ENCODE assay signal across 13 cellular contexts in the genomic region with DNA sequence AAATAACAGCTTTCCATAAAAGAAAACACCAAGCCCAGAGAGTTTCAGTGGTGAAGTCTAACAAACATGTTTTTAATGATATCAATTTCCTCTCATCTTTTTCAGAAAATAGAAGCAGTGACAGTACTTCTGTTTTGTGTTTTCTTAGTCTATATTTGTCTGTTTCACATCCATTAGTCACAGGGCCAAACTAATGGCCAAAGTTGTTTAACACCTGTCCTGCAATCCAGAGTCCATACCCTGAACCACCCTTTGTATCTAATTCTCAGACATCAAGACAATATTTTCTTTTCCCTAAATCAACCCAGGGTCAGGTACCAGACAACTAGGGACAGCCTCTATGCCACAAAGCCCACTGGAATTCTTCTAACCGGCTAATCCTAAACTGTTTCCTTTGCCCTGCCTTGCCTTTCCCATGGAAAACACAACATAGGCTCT. TPM values are rescaled to one million over a fixed set of nuclear protein-coding genes. Genes with fewer than 3 reads are reported as not detected.
A peak's percentile ranks its signal among the peaks of the same experiment; 100 is the strongest.
DNase-seq lines count a peak whose midpoint lies in the region; ATAC-seq and TF ChIP-seq lines count a peak whose summit lies in the region.
"Had no signal": no experiment of that assay in that cellular context is flagged by ENCODE, and none has a peak within 500 bp of the region (broad histone marks: within the 10 kb centered on the region; RNA-seq: fewer than 3 reads in every experiment).

No MANE protein-coding gene starts in this region.

- peaks cover 58% of the 10 kb centered on the region for H3K4me1 ChIP-seq in KMS-11 (ENCODE audit: low read depth, poor library complexity, severe bottlenecking)
- H3K4me1 ChIP-seq in esophagus muscularis mucosa, result peaks cover 4 to 10% (median 7%) of the 10 kb centered on the region in 4 donors

- no peak for TF ChIP-seq POLR2A in esophagus muscularis mucosa (IDR thresholded peaks at IDR 0.05; ENCODE audit: low read depth)

- DNase-seq in GM13976 (ENCODE audit: low spot score) (peak; percentile 51), occipital lobe (lab: John Stamatoyannopoulos, UW) (no peak), NCI-H510A treated with DMSO at 0.1 percent for 48 hours (lab: John Stamatoyannopoulos, UW) (no peak), esophagus muscularis mucosa (ENCODE audit: extremely low spot score) (no peak), EL (no peak)
- DNase-seq: activated CD4-positive, alpha-beta memory T cell treated with anti-CD3 and anti-CD28 coated beads, Interleukin-2, amount 10 ng/mL, durations not matched to agents 7 days and 5 days; anterior cingulate cortex; GF-D8; NCI-H1694; thyroid gland had no signal

- 58% methylated on average over 1 of the region's 1 CpG for WGBS in esophagus muscularis mucosa

- ATAC-seq in GM19395 (IDR thresholded peaks at IDR 0.05; ENCODE audit: unreplicated experiment) (peak; percentile 68), HG02884 (IDR thresholded peaks at IDR 0.05; ENCODE audit: unreplicated experiment) (peak; percentile 58)

- intact Hi-C loops in esophagus muscularis mucosa (cut with DNase I), result no loop called here

- H3K27me3 ChIP-seq in KMS-11 (ENCODE audit: insufficient read depth, low read depth), result no peaks in the 10 kb centered on the region
- H3K27me3 ChIP-seq in esophagus muscularis mucosa, result no peaks in the 10 kb centered on the region
- H3K27me3 ChIP-seq: thyroid gland had no signal

- H3K4me3 ChIP-seq in KMS-11 (IDR thresholded peaks at IDR 0.05; ENCODE audit: insufficient read depth, low read depth, low read length) (no peak overlapping the region), esophagus muscularis mucosa (no peak overlapping the region)
- H3K4me3 ChIP-seq: thyroid gland had no signal

- TF ChIP-seq CTCF in GM13976 (IDR thresholded peaks at IDR 0.05; ENCODE audit: borderline replicate concordance, control extremely low read depth, extremely low read depth, insufficient read depth, missing control alignments) (no peak), KMS-11 (conservative IDR thresholded peaks at IDR 0.05; ENCODE audit: low read depth, low read length) (no peak), esophagus muscularis mucosa (IDR thresholded peaks at IDR 0.05) (no peak)

- H3K4me2 ChIP-seq in KMS-11, result peak overlapping the region; percentile 74

- no peaks in the 10 kb centered on the region for H3K79me2 ChIP-seq in KMS-11 (ENCODE audit: insufficient read depth, low read depth)

- no peaks in the 10 kb centered on the region for H3K9me3 ChIP-seq in esophagus muscularis mucosa
- H3K9me3 ChIP-seq: thyroid gland had no signal

- no peak overlapping the region for H2AFZ ChIP-seq in KMS-11 (ENCODE audit: low read depth)

- TF ChIP-seq EP300 in esophagus muscularis mucosa (IDR thresholded peaks at IDR 0.05), result no peak

- H3K27ac ChIP-seq in KMS-11, result peak overlapping the region; percentile 41
- H3K27ac ChIP-seq in esophagus muscularis mucosa (replicated peaks in 1 of 4), result no peak overlapping the region
- H3K27ac ChIP-seq: thyroid gland had no signal

- peak overlapping the region; percentile 14; the same call in 1 of the 2 replicates for H3K9ac ChIP-seq in KMS-11

- H3K36me3 ChIP-seq in KMS-11 (ENCODE audit: insufficient read depth), result no peaks in the 10 kb centered on the region
- no peaks in the 10 kb centered on the region for H3K36me3 ChIP-seq in esophagus muscularis mucosa
- H3K36me3 ChIP-seq: thyroid gland had no signal

- in situ Hi-C loops in GM13976 (cut with MboI; ENCODE audit: low sequenced_read_pairs, unreplicated experiment), result loop anchor here (25.0 kb wide), 1 partner anchor 356 kb away; no protein-coding TSS in a partner anchor

- no peaks in the 10 kb centered on the region for H4K20me1 ChIP-seq in KMS-11 (ENCODE audit: insufficient read depth)

RNA-seq across cellular contexts. Expression of a gene that starts 25.9 kb away (rescaled TPM):
- total RNA-seq in occipital lobe, result 2,498 TPM
- 1,000 to 10,000 TPM; 1,300 to 2,755 (median 1,711) TPM for total RNA-seq in esophagus muscularis mucosa

RNA-seq across cellular contexts. Expression of a gene that starts 39.6 kb away (rescaled TPM):
- 48.8 TPM for total RNA-seq in occipital lobe
- 10 to 100 TPM; 48.0 to 73.1 (median 65.4) TPM for total RNA-seq in esophagus muscularis mucosa

RNA-seq across cellular contexts. Expression of a gene that starts 50.5 kb away (rescaled TPM):
- total RNA-seq in occipital lobe (1.1 TPM), esophagus muscularis mucosa (1 to 10 TPM; 1.2 to 3.0 (median 2.1) TPM)
